ENCODE assay signal across 23 cellular contexts in the genomic region with DNA sequence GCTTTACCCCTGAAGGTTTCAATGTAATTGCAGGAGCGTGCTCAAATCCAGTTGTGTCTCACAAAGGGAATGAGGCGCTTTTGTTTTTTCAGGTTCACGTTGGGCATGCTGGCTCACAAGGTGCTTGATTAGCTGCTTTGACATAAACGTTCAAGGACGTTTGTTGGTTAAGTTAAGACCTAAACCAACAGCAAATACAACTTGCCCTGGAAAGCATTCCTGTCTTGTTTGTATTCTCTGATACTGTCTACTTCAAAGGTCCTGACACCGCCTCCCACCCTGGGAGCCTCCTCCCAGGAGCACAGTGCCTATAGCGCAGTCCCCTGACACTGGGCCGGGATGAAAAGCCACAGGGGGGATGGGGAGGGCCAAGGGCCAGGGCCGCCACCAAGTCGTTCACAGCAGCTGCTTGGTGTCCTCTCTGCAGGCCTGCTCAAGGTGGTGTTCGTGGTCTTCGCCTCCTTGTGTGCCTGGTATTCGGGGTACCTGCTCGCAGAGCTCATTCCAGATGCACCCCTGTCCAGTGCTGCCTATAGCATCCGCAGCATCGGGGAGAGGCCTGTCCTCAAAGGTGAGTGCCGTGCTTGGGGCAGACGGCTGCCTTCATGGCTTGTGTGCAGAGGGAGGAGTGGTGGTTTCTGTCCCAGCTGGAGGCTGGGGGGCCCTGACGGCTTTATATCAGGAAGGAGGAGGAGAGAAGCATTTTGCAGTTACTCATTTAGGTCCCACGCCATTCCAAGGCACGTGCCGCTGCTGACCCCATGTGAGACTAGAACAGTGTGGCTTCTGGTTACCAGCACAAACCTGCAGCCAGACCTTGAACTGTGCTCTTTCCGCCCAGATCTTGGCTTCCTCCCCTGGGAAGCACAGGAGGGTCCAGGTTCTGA. TPM values are rescaled to one million over a fixed set of nuclear protein-coding genes. Genes with fewer than 3 reads are reported as not detected.
"Had no signal": no experiment of that assay in that cellular context is flagged by ENCODE, and none has a peak within 500 bp of the region (broad histone marks: within the 10 kb centered on the region; RNA-seq: fewer than 3 reads in every experiment).

No MANE protein-coding gene starts in this region.

- ATAC-seq: activated CD8-positive, alpha-beta T cell treated with anti-CD3 and anti-CD28 coated beads for 36 hours; activated T-cell treated with anti-CD3 and anti-CD28 coated beads, Interleukin-2, amount 50 U/mL, for 4 hours; left lung; T-helper 17 cell had no signal

- H3K27me3 ChIP-seq: adrenal gland, right atrium auricular region, upper lobe of left lung had no signal

- DNase-seq: activated CD4-positive, alpha-beta T cell treated with anti-CD3 and anti-CD28 coated beads for 4 hours; activated CD8-positive, alpha-beta T cell treated with anti-CD3 and anti-CD28 coated beads for 36 hours; activated effector memory CD4-positive, alpha-beta T cell treated with Interleukin-2 at 50 U/mL for 16 hours; activated T-cell treated with anti-CD3 and anti-CD28 coated beads, Interleukin-2, amount 50 U/mL, for 4 hours; adrenal gland; dorsolateral prefrontal cortex; hippocampal formation; kidney; mammary epithelial cell; naive B cell; stimulated activated CD4-positive, alpha-beta T cell treated with anti-CD3 and anti-CD28 coated beads, Interleukin-15, amount 100 ng/mL, for 24 hours; stimulated activated CD4-positive, alpha-beta T cell treated with anti-CD3 and anti-CD28 coated beads, Interleukin-4, amount 100 ng/mL, for 1 hour; stimulated activated naive CD4-positive, alpha-beta T cell; T-helper 17 cell had no signal

- H3K4me1 ChIP-seq: adrenal gland, esophagus muscularis mucosa, left lung, right atrium auricular region, upper lobe of left lung had no signal

- H3K36me3 ChIP-seq: adrenal gland, esophagus muscularis mucosa, left lung, right atrium auricular region, upper lobe of left lung had no signal

- H3K4me3 ChIP-seq: adrenal gland, dorsolateral prefrontal cortex, esophagus muscularis mucosa, left lung, right atrium auricular region, skin epidermis, upper lobe of left lung had no signal

- H3K9me3 ChIP-seq: adrenal gland, esophagus muscularis mucosa, left lung, right atrium auricular region, upper lobe of left lung had no signal

- FAIRE-seq: kidney had no signal

- H3K27ac ChIP-seq: adrenal gland, dorsolateral prefrontal cortex, esophagus muscularis mucosa, left lung, right atrium auricular region, skin epidermis, upper lobe of left lung had no signal

RNA-seq across cellular contexts. Expression of a gene that starts 6.1 kb away (rescaled TPM):
- total RNA-seq: activated CD8-positive, alpha-beta T cell treated with anti-CD3 and anti-CD28 coated beads for 36 hours; activated T-cell treated with anti-CD3 and anti-CD28 coated beads, Interleukin-2, amount 50 U/mL, for 4 hours; cardiac septum; fibroblast of villous mesenchyme; glomerular endothelial cell; right atrium auricular region; T-helper 17 cell; temporal lobe had no signal
- polyA plus RNA-seq: mammary epithelial cell had no signal

RNA-seq across cellular contexts. Expression of a gene that starts 39.1 kb away (rescaled TPM):
- total RNA-seq: mammary epithelial cell had no signal
- polyA plus RNA-seq: mammary epithelial cell had no signal
